8 cellular contexts compared by ENCODE assay signal in the genomic region with DNA sequence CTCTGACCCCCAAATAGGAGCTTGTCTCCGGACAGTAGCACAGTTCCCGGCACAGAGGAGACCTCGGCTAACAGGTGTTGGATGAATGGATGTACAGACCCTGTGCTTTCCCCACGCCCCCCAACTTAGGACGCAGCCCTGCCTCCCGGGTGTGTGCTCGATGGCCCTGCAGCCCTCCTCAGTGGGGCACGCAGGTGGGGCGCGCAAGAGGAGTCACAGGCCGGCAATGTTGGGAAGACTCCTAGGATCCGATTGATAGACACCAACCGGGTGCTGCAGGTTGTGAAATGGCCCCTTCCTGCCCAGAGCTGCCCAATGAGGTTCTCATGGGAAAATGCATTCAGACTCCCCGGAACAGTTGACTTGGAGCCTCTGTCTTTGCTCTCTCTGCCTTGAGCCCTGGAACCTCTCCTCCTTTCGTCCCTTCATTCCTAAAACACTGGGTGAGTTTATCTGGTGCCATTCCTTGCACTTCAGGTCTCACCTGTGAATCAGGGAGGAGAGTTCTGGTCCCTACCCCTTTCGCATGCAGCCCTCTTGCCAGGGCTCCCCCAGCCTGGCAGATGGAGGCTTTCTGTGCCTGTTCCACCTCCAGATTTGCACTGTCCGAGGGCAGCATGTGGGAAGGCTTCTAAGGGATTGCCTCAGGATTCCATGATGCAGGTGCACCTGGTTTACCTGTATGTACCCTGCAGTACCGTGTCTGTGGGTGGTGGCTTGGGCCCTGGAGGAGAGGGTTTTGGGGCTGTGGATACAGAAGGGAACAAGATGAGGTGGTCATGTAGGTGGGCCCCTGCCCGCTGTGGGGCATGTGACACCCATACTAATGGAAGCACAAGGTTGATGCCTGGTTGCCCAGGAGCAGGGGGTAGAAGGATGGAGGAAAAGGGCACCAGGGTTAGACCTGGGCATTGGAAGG. TPM values are rescaled to one million over a fixed set of nuclear protein-coding genes. Genes with fewer than 3 reads are reported as not detected.
A peak's percentile ranks its signal among the peaks of the same experiment; 100 is the strongest.
DNase-seq lines count a peak whose midpoint lies in the region; FAIRE-seq and TF ChIP-seq lines count a peak whose summit lies in the region.

No MANE protein-coding gene starts in this region.

- FAIRE-seq in endothelial cell of umbilical vein (lab: Jason Lieb, UNC): peak; percentile 46

- TF ChIP-seq POLR2A in endothelial cell of umbilical vein (IDR thresholded peaks at IDR 0.05; ENCODE audit: low read depth, low read length): no peak

- H3K36me3 ChIP-seq in OCI-LY7 (ENCODE audit: insufficient read depth, low read length): no peaks in the 10 kb centered on the region
- H3K36me3 ChIP-seq in endothelial cell of umbilical vein (ENCODE audit: control insufficient read depth in 2 of 2, extremely low read depth in 1 of 2, insufficient read depth in 2 of 2, low read length in 2 of 2): peaks cover 0 to 7% of the 10 kb centered on the region in 2 experiments
- no peaks in the 10 kb centered on the region for H3K36me3 ChIP-seq in osteoblast (ENCODE audit: insufficient read depth, low read length)

- H3K9me3 ChIP-seq in OCI-LY7 (ENCODE audit: low read length): no peaks in the 10 kb centered on the region
- no peaks in the 10 kb centered on the region for H3K9me3 ChIP-seq in endothelial cell of umbilical vein (replicated peaks; ENCODE audit: control insufficient read depth, insufficient read depth, low read length)
- H3K9me3 ChIP-seq in osteoblast (ENCODE audit: low read depth, low read length): no peaks in the 10 kb centered on the region

- H3K27ac ChIP-seq in OCI-LY7 (ENCODE audit: low read depth, low read length, poor library complexity, severe bottlenecking) (no peak overlapping the region), endothelial cell of umbilical vein (ENCODE audit: insufficient read depth, low read depth, low read length) (no peak overlapping the region), osteoblast (ENCODE audit: low read depth, low read length) (peak overlapping the region; percentile 68)

- H3K9me1 ChIP-seq in endothelial cell of umbilical vein (replicated peaks; ENCODE audit: control insufficient read depth, extremely low read depth, insufficient read depth, low read length): no peaks in the 10 kb centered on the region

- CTCF ChIA-PET in OCI-LY7 (lab: Charles Lee; ENCODE audit: unreplicated experiment): interaction anchor here (1.4 kb wide), 1 partner anchor 11 kb away, joined by 5 read pairs; no protein-coding TSS in a partner anchor
- CTCF ChIA-PET in endothelial cell of umbilical vein (lab: Charles Lee): interaction anchor here (1.7 to 2.0 kb wide), 2 partner anchors 20 to 89 kb away, joined by 9 to 13 read pairs; no protein-coding TSS in a partner anchor

- H2AFZ ChIP-seq in OCI-LY7 (ENCODE audit: low read length): peak overlapping the region; percentile 21; the same call in 1 of the 2 replicates
- H2AFZ ChIP-seq in endothelial cell of umbilical vein (ENCODE audit: low read depth, low read length): no peak overlapping the region
- H2AFZ ChIP-seq in osteoblast (ENCODE audit: low read length): peak overlapping the region; percentile 59

- peak overlapping the region; percentile 81 for H3K4me2 ChIP-seq in OCI-LY7 (ENCODE audit: low read length)
- H3K4me2 ChIP-seq in endothelial cell of umbilical vein (ENCODE audit: insufficient read depth, low read length): peak overlapping the region; percentile 73
- peak overlapping the region; percentile 92 for H3K4me2 ChIP-seq in osteoblast (ENCODE audit: insufficient read depth, low read length)

- POLR2A ChIA-PET in OCI-LY7 (lab: Charles Lee): no interaction called here
- POLR2A ChIA-PET in endothelial cell of umbilical vein (lab: Charles Lee): no interaction called here

- H4K20me1 ChIP-seq in OCI-LY7 (ENCODE audit: insufficient read depth, low read length) (no peaks in the 10 kb centered on the region), endothelial cell of umbilical vein (replicated peaks; ENCODE audit: control insufficient read depth, extremely low read depth, insufficient read depth, low read length) (no peaks in the 10 kb centered on the region), osteoblast (ENCODE audit: insufficient read depth, low read length) (peaks cover 20% of the 10 kb centered on the region)

- H3K4me1 ChIP-seq in OCI-LY7 (ENCODE audit: insufficient read depth, low read length, poor library complexity, severe bottlenecking) (peaks cover 17% of the 10 kb centered on the region), endothelial cell of umbilical vein (ENCODE audit: control insufficient read depth, extremely low read depth, insufficient read depth, low read length) (peaks cover 20% of the 10 kb centered on the region), osteoblast (ENCODE audit: insufficient read depth, low read length) (peaks cover 33% of the 10 kb centered on the region)

- dilution Hi-C loops in endothelial cell of umbilical vein (cut with MboI; ENCODE audit: extremely low pct_ligation_motif_present, low sequenced_read_pairs): no loop called here

- H3K9ac ChIP-seq in endothelial cell of umbilical vein (replicated peaks; ENCODE audit: extremely low read depth, insufficient read depth, low read length): peak overlapping the region; percentile 84

- no peaks in the 10 kb centered on the region for H3K9me2 ChIP-seq in OCI-LY7 (ENCODE audit: insufficient read depth, low read length)

- BruUV-seq in OCI-LY7 (replicated peaks; lab: Mats Ljungman, UMichigan): no TSS peak
- BruUV-seq in endothelial cell of umbilical vein (replicated peaks; lab: Mats Ljungman, UMichigan): TSS peak; percentile 54

- no peak for TF ChIP-seq CTCF in OCI-LY7 (conservative IDR thresholded peaks at IDR 0.05; ENCODE audit: low read length)
- TF ChIP-seq CTCF in endothelial cell of umbilical vein (IDR thresholded peaks at IDR 0.05; ENCODE audit: extremely low read depth in 1 of 2, insufficient read depth in 1 of 2, low read depth in 1 of 2, low read length in 2 of 2): no peak
- no peak for TF ChIP-seq CTCF in osteoblast (IDR thresholded peaks at IDR 0.05; ENCODE audit: extremely low read depth, low read depth, low read length)

- intact Hi-C loops in OCI-LY7 (cut with micrococcal nuclease; ENCODE audit: unreplicated experiment) (loop anchor here (2.0 kb wide), 1 partner anchor 58 kb away; no protein-coding TSS in a partner anchor), endothelial cell of umbilical vein (cut with micrococcal nuclease) (loop anchor here (5.0 kb wide), 1 partner anchor 45 kb away; the partner anchor contains the start of genes C22orf23 and POLR2F)

- H3K79me2 ChIP-seq in OCI-LY7 (ENCODE audit: insufficient read depth, low read depth, low read length) (no peaks in the 10 kb centered on the region), endothelial cell of umbilical vein (ENCODE audit: control insufficient read depth, insufficient read depth, low read length) (peaks cover 26% of the 10 kb centered on the region), osteoblast (ENCODE audit: insufficient read depth, low read length) (peaks cover 56% of the 10 kb centered on the region)

- peak overlapping the region; percentile 82 for H3K4me3 ChIP-seq in OCI-LY7 (ENCODE audit: low read depth, low read length, poor library complexity, severe bottlenecking)
- H3K4me3 ChIP-seq in endothelial cell of umbilical vein (replicated peaks in 1 of 3; ENCODE audit: insufficient read depth in 1 of 3, low read depth in 1 of 3, low read length in 3 of 3): peak overlapping the region; percentile 55 to 76 (median 67)
- H3K4me3 ChIP-seq in osteoblast (ENCODE audit: insufficient read depth, low read length): peak overlapping the region; percentile 85

- DNase-seq in Daoy (ENCODE audit: low read depth) (peak; percentile 36), OCI-LY7 (ENCODE audit: low spot score) (no peak), endothelial cell of umbilical vein (ENCODE audit: low read depth, low spot score) (peak; percentile 8), osteoblast (ENCODE audit: insufficient read length, low spot score, missing footprints) (peak; percentile 85), 8988T (no peak), COR-L47 (lab: John Stamatoyannopoulos, UW) (no peak)
- DNase-seq in stimulated activated CD4-positive, alpha-beta T cell treated with anti-CD3 and anti-CD28 coated beads, Interleukin-1b, Interleukin-23, amount 100 ng/mL, for 48 hours: no peak
- no peak for DNase-seq in activated effector memory CD4-positive, alpha-beta T cell treated with anti-CD3 and anti-CD28 coated beads, Interleukin-2, amount 50 U/mL, for 16 hours

- no peaks in the 10 kb centered on the region for H3K27me3 ChIP-seq in endothelial cell of umbilical vein (ENCODE audit: control insufficient read depth in 2 of 2, insufficient read depth in 2 of 2, low read length in 2 of 2)
- no peaks in the 10 kb centered on the region for H3K27me3 ChIP-seq in osteoblast (ENCODE audit: insufficient read depth, low read length)

RNA-seq across cellular contexts. Expression of gene MICALL1, which starts 1.2 kb away (rescaled TPM):
- 22.2 and 33.6 TPM in 2 replicates for total RNA-seq in Daoy (2014; rRNA removed; shearing (Covaris generic))
- 18.3 and 18.5 TPM in 2 replicates for total RNA-seq in OCI-LY7 (2014; rRNA removed; shearing (Covaris generic))
- total RNA-seq in OCI-LY7 (2022) (25.7 and 32.1 TPM in 2 replicates), endothelial cell of umbilical vein (65.2 and 66.9 TPM in 2 replicates), osteoblast (29.5 and 36.9 TPM in 2 replicates)
- polyA plus RNA-seq in endothelial cell of umbilical vein: 23.9 and 30.5 TPM in 2 replicates
- 23.5 and 29.4 TPM in 2 replicates for polyA plus RNA-seq in endothelial cell of umbilical vein (2011; cell fraction: cytosol; rRNA removed)
- 29.8 and 31.4 TPM in 2 replicates for polyA plus RNA-seq in endothelial cell of umbilical vein (2011; cell fraction: nucleus; rRNA removed)
- polyA plus RNA-seq in endothelial cell of umbilical vein (2012): 24.7 and 30.0 TPM in 2 replicates
- polyA minus RNA-seq in endothelial cell of umbilical vein: 40.6 and 41.1 TPM in 2 replicates
- 23.2 TPM for polyA minus RNA-seq in endothelial cell of umbilical vein (2011; cell fraction: cytosol; rRNA and poly(A)+ RNA removed)
- 18.3 and 29.6 TPM in 2 replicates for polyA minus RNA-seq in endothelial cell of umbilical vein (2011; cell fraction: nucleus; rRNA and poly(A)+ RNA removed)

RNA-seq across cellular contexts. Expression of gene C22orf23, which starts 46.1 kb away (rescaled TPM):
- total RNA-seq in Daoy (2014; rRNA removed; shearing (Covaris generic)): 3.4 TPM in 1 of 2 replicates, not detected in the other
- total RNA-seq in OCI-LY7 (2014; rRNA removed; shearing (Covaris generic)): 0.90 and 1.2 TPM in 2 replicates
- total RNA-seq in OCI-LY7 (2022) (0.57 TPM in 1 of 2 replicates, not detected in the other), endothelial cell of umbilical vein (0.44 and 0.46 TPM in 2 replicates), osteoblast (0.29 and 0.72 TPM in 2 replicates)
- polyA plus RNA-seq in endothelial cell of umbilical vein: 0.23 and 0.43 TPM in 2 replicates
- polyA plus RNA-seq in endothelial cell of umbilical vein (2011; cell fraction: cytosol; rRNA removed): 0.30 and 0.34 TPM in 2 replicates
- polyA plus RNA-seq in endothelial cell of umbilical vein (2011; cell fraction: nucleus; rRNA removed): 0.36 and 0.56 TPM in 2 replicates
- 0.65 and 0.78 TPM in 2 replicates for polyA plus RNA-seq in endothelial cell of umbilical vein (2012)
- polyA minus RNA-seq in endothelial cell of umbilical vein: not detected in 2 replicates
- not detected for polyA minus RNA-seq in endothelial cell of umbilical vein (2011; cell fraction: cytosol; rRNA and poly(A)+ RNA removed)
- not detected in 2 replicates for polyA minus RNA-seq in endothelial cell of umbilical vein (2011; cell fraction: nucleus; rRNA and poly(A)+ RNA removed)

RNA-seq across cellular contexts. Expression of gene POLR2F, which starts 46.2 kb away (rescaled TPM):
- total RNA-seq in Daoy (2014; rRNA removed; shearing (Covaris generic)): 138 and 183 TPM in 2 replicates
- total RNA-seq in OCI-LY7 (2014; rRNA removed; shearing (Covaris generic)): 85.9 and 128 TPM in 2 replicates
- total RNA-seq in OCI-LY7 (2022) (63.5 and 71.2 TPM in 2 replicates), endothelial cell of umbilical vein (98.3 and 106 TPM in 2 replicates), osteoblast (14.8 and 18.6 TPM in 2 replicates)
- 112 and 133 TPM in 2 replicates for polyA plus RNA-seq in endothelial cell of umbilical vein
- polyA plus RNA-seq in endothelial cell of umbilical vein (2011; cell fraction: cytosol; rRNA removed): 164 and 172 TPM in 2 replicates
- 54.0 and 58.7 TPM in 2 replicates for polyA plus RNA-seq in endothelial cell of umbilical vein (2011; cell fraction: nucleus; rRNA removed)
- polyA plus RNA-seq in endothelial cell of umbilical vein (2012): 122 and 156 TPM in 2 replicates
- 27.1 and 33.5 TPM in 2 replicates for polyA minus RNA-seq in endothelial cell of umbilical vein
- 48.6 TPM for polyA minus RNA-seq in endothelial cell of umbilical vein (2011; cell fraction: cytosol; rRNA and poly(A)+ RNA removed)
- polyA minus RNA-seq in endothelial cell of umbilical vein (2011; cell fraction: nucleus; rRNA and poly(A)+ RNA removed): 5.3 and 10.9 TPM in 2 replicates

RNA-seq across cellular contexts. Expression of gene EIF3L, which starts 58.1 kb away (rescaled TPM):
- 288 and 343 TPM in 2 replicates for total RNA-seq in Daoy (2014; rRNA removed; shearing (Covaris generic))
- total RNA-seq in OCI-LY7 (2014; rRNA removed; shearing (Covaris generic)): 443 and 503 TPM in 2 replicates
- total RNA-seq in OCI-LY7 (2022) (596 and 649 TPM in 2 replicates), endothelial cell of umbilical vein (442 and 479 TPM in 2 replicates), osteoblast (280 and 330 TPM in 2 replicates)
- 601 and 647 TPM in 2 replicates for polyA plus RNA-seq in endothelial cell of umbilical vein
- polyA plus RNA-seq in endothelial cell of umbilical vein (2011; cell fraction: cytosol; rRNA removed): 624 and 642 TPM in 2 replicates
- 261 and 274 TPM in 2 replicates for polyA plus RNA-seq in endothelial cell of umbilical vein (2011; cell fraction: nucleus; rRNA removed)
- 656 and 666 TPM in 2 replicates for polyA plus RNA-seq in endothelial cell of umbilical vein (2012)
- 794 and 798 TPM in 2 replicates for polyA minus RNA-seq in endothelial cell of umbilical vein
- 217 TPM for polyA minus RNA-seq in endothelial cell of umbilical vein (2011; cell fraction: cytosol; rRNA and poly(A)+ RNA removed)
- 110 and 171 TPM in 2 replicates for polyA minus RNA-seq in endothelial cell of umbilical vein (2011; cell fraction: nucleus; rRNA and poly(A)+ RNA removed)

Comparison
In these comparisons a context has a peak if more than half of its experiments do, and no peak if none do; other contexts are left out.
1. DNase-seq: peak in Daoy (single experiment), endothelial cell of umbilical vein (single experiment) and osteoblast (single experiment); none in OCI-LY7 (single experiment), 8988T (single experiment), stimulated activated CD4-positive, alpha-beta T cell treated with anti-CD3 and anti-CD28 coated beads, Interleukin-1b, Interleukin-23, amount 100 ng/mL, for 48 hours (single experiment), COR-L47 (single experiment) and activated effector memory CD4-positive, alpha-beta T cell treated with anti-CD3 and anti-CD28 coated beads, Interleukin-2, amount 50 U/mL, for 16 hours (single experiment).
2. Peak in every context shown above with its lines, with median percentiles within 50 percentile points of each other: H3K4me2 ChIP-seq and H3K4me3 ChIP-seq.